In genomic region chr4:177229331-177229730, GRCh38 we compare ENCODE assay signal across 12 cellular contexts.
DNase-seq lines count a peak whose midpoint lies in the region; ATAC-seq, FAIRE-seq and TF ChIP-seq lines count a peak whose summit lies in the region.
"Had no signal": no experiment of that assay in that cellular context is flagged by ENCODE, and none has a peak within 500 bp of the region (broad histone marks: within the 10 kb centered on the region; RNA-seq: fewer than 3 reads in every experiment).

No MANE protein-coding gene starts in this region.

- H3K27me3 Mint-ChIP-seq in activated CD4-positive, alpha-beta memory T cell treated with anti-CD3 and anti-CD28 coated beads for 36 hours = peaks cover 1% of the 10 kb centered on the region

- intact Hi-C loops in left ventricle myocardium inferior (cut with micrococcal nuclease) = no loop called here
- intact Hi-C loops in cardiac septum (cut with DNase I) = no loop called here
- intact Hi-C loops in activated CD4-positive, alpha-beta memory T cell treated with anti-CD3 and anti-CD28 coated beads for 36 hours (cut with micrococcal nuclease) = no loop called here

- POLR2A ChIA-PET in activated CD4-positive, alpha-beta memory T cell treated with anti-CD3 and anti-CD28 coated beads for 36 hours (lab: Charles Lee) = no interaction called here

- peaks cover 4% of the 10 kb centered on the region for H3K4me1 Mint-ChIP-seq in activated CD4-positive, alpha-beta memory T cell treated with anti-CD3 and anti-CD28 coated beads for 36 hours (ENCODE audit: low read depth)

- no peaks in the 10 kb centered on the region for H3K36me3 Mint-ChIP-seq in activated CD4-positive, alpha-beta memory T cell treated with anti-CD3 and anti-CD28 coated beads for 36 hours

- CTCF ChIA-PET in activated CD4-positive, alpha-beta memory T cell treated with anti-CD3 and anti-CD28 coated beads for 36 hours (lab: Charles Lee) = no interaction called here

- H3K9me3 Mint-ChIP-seq in activated CD4-positive, alpha-beta memory T cell treated with anti-CD3 and anti-CD28 coated beads for 36 hours = no peaks in the 10 kb centered on the region

- H3K27me3 ChIP-seq in left ventricle myocardium inferior (ENCODE audit: low read depth) = no peaks in the 10 kb centered on the region
- H3K27me3 ChIP-seq: esophagus squamous epithelium had no signal

- H3K27ac ChIP-seq in left ventricle myocardium inferior (replicated peaks) = no peak overlapping the region
- H3K27ac ChIP-seq: esophagus squamous epithelium had no signal

- DNase-seq in left ventricle myocardium inferior (no peak), cardiac septum (ENCODE audit: low spot score) (no peak), iris pigment epithelial cell (ENCODE audit: low read depth) (peak; percentile 25), urothelium cell line (ENCODE audit: low spot score) (peak; percentile 9), retina (no peak)
- DNase-seq in activated CD4-positive, alpha-beta memory T cell treated with anti-CD3 and anti-CD28 coated beads for 36 hours = no peak
- no peak for DNase-seq in activated effector memory CD4-positive, alpha-beta T cell treated with Interleukin-2 at 50 U/mL for 16 hours
- DNase-seq: activated CD4-positive, CD25-positive, alpha-beta regulatory T cell; DMS53; esophagus squamous epithelium; MM.1S had no signal

- H3K27ac Mint-ChIP-seq in activated CD4-positive, alpha-beta memory T cell treated with anti-CD3 and anti-CD28 coated beads for 36 hours = no peak overlapping the region

- no peaks in the 10 kb centered on the region for H3K9me3 ChIP-seq in left ventricle myocardium inferior (replicated peaks)
- H3K9me3 ChIP-seq: esophagus squamous epithelium had no signal

- no peaks in the 10 kb centered on the region for H3K36me3 ChIP-seq in left ventricle myocardium inferior
- H3K36me3 ChIP-seq: esophagus squamous epithelium had no signal

- peak overlapping the region; percentile 52 for H3K4me3 ChIP-seq in left ventricle myocardium inferior

- H3K4me3 Mint-ChIP-seq in activated CD4-positive, alpha-beta memory T cell treated with anti-CD3 and anti-CD28 coated beads for 36 hours = peak overlapping the region; percentile 17

- TF ChIP-seq CTCF in left ventricle myocardium inferior (IDR thresholded peaks at IDR 0.05; ENCODE audit: borderline replicate concordance) = no peak

- FAIRE-seq in urothelium cell line (lab: Jason Lieb, UNC) = no peak

- ATAC-seq in HG02885 (IDR thresholded peaks at IDR 0.05; ENCODE audit: poor library complexity, unreplicated experiment) = no peak

- H3K4me1 ChIP-seq in left ventricle myocardium inferior = no peaks in the 10 kb centered on the region
- H3K4me1 ChIP-seq: esophagus squamous epithelium had no signal

Comparison
In these comparisons a context has a peak if more than half of its experiments do, and no peak if none do; other contexts are left out.
1. DNase-seq: peak in iris pigment epithelial cell (single experiment) and urothelium cell line (single experiment); none in left ventricle myocardium inferior (single experiment), cardiac septum (single experiment), activated CD4-positive, alpha-beta memory T cell treated with anti-CD3 and anti-CD28 coated beads for 36 hours (single experiment), activated effector memory CD4-positive, alpha-beta T cell treated with Interleukin-2 at 50 U/mL for 16 hours (single experiment) and retina (single experiment).